In the genomic region with DNA sequence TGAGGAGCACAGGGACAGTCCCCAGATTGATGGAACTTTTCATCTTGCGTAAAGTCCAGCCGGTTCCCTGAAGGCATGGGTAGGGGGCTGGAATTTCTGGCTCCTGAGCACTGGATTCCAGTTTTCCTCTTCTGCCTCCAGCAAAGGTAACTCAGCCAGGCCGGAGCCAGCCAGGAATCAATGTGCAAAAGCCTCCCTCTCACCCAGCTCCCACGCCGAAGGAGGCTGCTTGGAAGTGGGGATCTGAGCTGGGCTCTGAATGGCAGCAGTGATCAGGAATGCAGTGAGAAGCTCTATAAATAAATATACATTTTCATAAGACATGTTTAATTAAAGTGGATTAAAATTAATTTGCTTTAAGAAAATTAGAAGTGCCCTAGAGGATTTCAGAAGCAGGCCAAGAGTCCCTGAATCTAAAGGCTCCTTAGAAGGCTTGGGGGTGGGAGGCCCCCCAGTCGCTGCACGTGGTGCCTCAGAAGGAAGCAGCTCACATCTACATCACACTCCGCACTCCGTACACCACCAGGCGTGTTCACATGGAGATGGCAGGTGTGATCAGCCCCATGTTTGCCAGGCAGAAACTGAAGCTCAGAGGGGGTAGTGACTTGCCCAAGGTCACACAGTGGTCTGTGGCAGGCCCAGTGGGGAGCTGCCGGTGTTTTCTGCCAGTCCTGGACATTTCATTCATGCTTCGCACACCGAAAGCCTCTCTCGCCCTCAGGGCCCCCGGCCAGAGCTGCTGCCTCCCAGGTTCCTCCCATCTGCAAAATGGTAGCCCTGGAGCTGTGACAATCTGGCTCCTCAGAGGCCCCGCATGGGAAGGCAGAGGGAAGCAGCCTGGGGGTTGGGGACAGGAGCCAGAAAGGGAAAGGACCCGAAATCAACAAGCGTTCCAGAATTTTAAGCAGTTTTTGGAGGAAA, we compare ENCODE assay signal across 20 cellular contexts.
DNase-seq lines count a peak whose midpoint lies in the region; ATAC-seq, FAIRE-seq and TF ChIP-seq lines count a peak whose summit lies in the region.
"Had no signal": no experiment of that assay in that cellular context is flagged by ENCODE, and none has a peak within 500 bp of the region (broad histone marks: within the 10 kb centered on the region; RNA-seq: fewer than 3 reads in every experiment).

No MANE protein-coding gene starts in this region.

- H3K4ac ChIP-seq in H1 (replicated peaks; ENCODE audit: insufficient read length, low read depth, low read length), result no peak overlapping the region

- no peak overlapping the region for H3K18ac ChIP-seq in H1 (ENCODE audit: extremely low read depth, low read length)

- H2BK20ac ChIP-seq in H1 (ENCODE audit: low read length), result no peak overlapping the region

- peak overlapping the region; percentile 60; the same call in 1 of the 2 replicates for H2BK12ac ChIP-seq in H1 (ENCODE audit: low read depth, low read length)

- H3K23ac ChIP-seq in H1 (ENCODE audit: insufficient read length), result no peak overlapping the region

- TF ChIP-seq POLR2A in H1 (IDR thresholded peaks at IDR 0.05; ENCODE audit: control extremely low read depth in 1 of 2, low read depth in 2 of 2, low read length in 2 of 2), result no peak

- H2BK5ac ChIP-seq in H1 (ENCODE audit: low read depth, low read length), result no peak overlapping the region

- H2AK5ac ChIP-seq in H1 (ENCODE audit: low read depth, low read length), result no peak overlapping the region

- no peak overlapping the region for H3K56ac ChIP-seq in H1 (replicated peaks; ENCODE audit: insufficient read length, low read depth, low read length)

- CTCF ChIA-PET in H1 (lab: Charles Lee; ENCODE audit: partially characterized antibody), result interaction anchor here (0.7 to 3.4 kb wide), 7 partner anchors 13 to 126 kb away, joined by 3 to 15 read pairs (median 4); no protein-coding TSS in a partner anchor

- H4K5ac ChIP-seq in H1 (ENCODE audit: insufficient read length, low read depth, low read length), result no peak overlapping the region

- FAIRE-seq in H1 (lab: Jason Lieb, UNC), result no peak
- FAIRE-seq: G401.6, GM12892, GM18507 had no signal

- no peaks in the 10 kb centered on the region for H3K79me1 ChIP-seq in H1 (ENCODE audit: low read depth, low read length)

- H3K27me3 ChIP-seq in heart right ventricle (peaks cover 0 to 28% (median 13%) of the 10 kb centered on the region in 7 donors), H1 (replicated peaks in 1 of 4; ENCODE audit: control insufficient read depth in 3 of 4, extremely low read depth in 1 of 4, insufficient read depth in 3 of 4, low read length in 3 of 4) (no peaks in the 10 kb centered on the region)
- H3K27me3 ChIP-seq: BLaER1 had no signal

- ATAC-seq in Right ventricle myocardium inferior (no peak), heart right ventricle (no peak), HG02763 (IDR thresholded peaks at IDR 0.05; ENCODE audit: unreplicated experiment) (no peak)
- ATAC-seq: GM23338, HCT116 had no signal

- H2AFZ ChIP-seq in H1 (ENCODE audit: low read length), result no peak overlapping the region
- H2AFZ ChIP-seq: GM23338 had no signal

- H3K4me1 ChIP-seq in heart right ventricle, result no peaks in the 10 kb centered on the region
- H3K4me1 ChIP-seq in H1 (replicated peaks in 1 of 4; ENCODE audit: control insufficient read depth in 3 of 4, insufficient read depth in 4 of 4, low read length in 3 of 4), result peaks cover 0 to 10% (median 7%) of the 10 kb centered on the region in 4 experiments; a peak in 6 of 7 replicates

- H3K9ac ChIP-seq in H1 (replicated peaks in 1 of 4; ENCODE audit: extremely low read depth in 1 of 4, low read depth in 3 of 4, low read length in 3 of 4), result 0 out of 7 replicates have a peak overlapping the region, but pooled peaks of 1 of the 4 experiments have one; percentile 3
- H3K9ac ChIP-seq: BLaER1 had no signal

- DNase-seq in Right ventricle myocardium inferior (ENCODE audit: missing footprints) (peak; percentile 20), heart right ventricle (no peak), H1 (ENCODE audit: low read depth in 1 of 2, low spot score in 2 of 2) (no peak), posterior cingulate gyrus (peak in 7 of 10 donors; percentile 44 to 93 (median 66)), 8988T (no peak)
- no peak for DNase-seq in NK-92 treated with Interleukin-12 subunit alpha and Interleukin-12 subunit beta, amount 100 ng/mL, for 24 hours (lab: John Stamatoyannopoulos, UW)
- DNase-seq: Calu3; CD4-positive, alpha-beta memory T cell; DMS79 treated with DMSO at 0.1 percent for 48 hours; H7; HFFc6; KG1 had no signal

- no peaks in the 10 kb centered on the region for H3K79me2 ChIP-seq in H1 (ENCODE audit: control insufficient read depth in 1 of 2, insufficient read depth in 2 of 2, low read length in 2 of 2)

- H3K14ac ChIP-seq in H1 (ENCODE audit: insufficient read length), result no peak overlapping the region

- peaks cover 1% of the 10 kb centered on the region; the same call in 1 of the 2 replicates for H3K23me2 ChIP-seq in H1 (ENCODE audit: low read depth, low read length)

- no peak for TF ChIP-seq RAD21 in H1 (IDR thresholded peaks at IDR 0.05 in 1 of 2, conservative IDR thresholded peaks at IDR 0.05 in 1 of 2; ENCODE audit: low read depth in 2 of 2, low read length in 2 of 2)

- 79 to 82% methylated on average over 18 of the region's 18 CpGs for WGBS in heart right ventricle, 2 donors
- 91% methylated on average over 16 of the region's 18 CpGs; no CpG with 5 or more reads in 1 of the 2 experiments for WGBS in H1 (ENCODE audit: extremely low coverage in 1 of 2, insufficient coverage in 1 of 2, insufficient read length in 1 of 2, insufficient replicate concordance in 2 of 2, low coverage in 1 of 2, low lambda C conversion rate in 2 of 2, missing lambda C conversion rate in 1 of 2), 2 experiments

- TF ChIP-seq EP300 in H1 (IDR thresholded peaks at IDR 0.05; ENCODE audit: borderline replicate concordance in 1 of 2, low read depth in 2 of 2, low read length in 2 of 2), result no peak

- 0 out of 2 replicates have a peak overlapping the region, but pooled peaks have one; percentile 40 for H2BK15ac ChIP-seq in H1 (ENCODE audit: low read length)

- no peak overlapping the region for H3K4me3 ChIP-seq in heart right ventricle
- H3K4me3 ChIP-seq in H1 (ENCODE audit: extremely low read depth in 1 of 4, insufficient read depth in 2 of 4, low read depth in 3 of 4, low read length in 4 of 4), result no peak overlapping the region
- H3K4me3 ChIP-seq: BLaER1, GM23338 had no signal

- no peaks in the 10 kb centered on the region for H4K20me1 ChIP-seq in H1 (replicated peaks in 1 of 2; ENCODE audit: control insufficient read depth in 1 of 2, insufficient read depth in 2 of 2, low read length in 2 of 2)
- H4K20me1 ChIP-seq: BLaER1 had no signal

- H4K91ac ChIP-seq in H1 (replicated peaks; ENCODE audit: insufficient read length, low read length), result no peak overlapping the region

- intact Hi-C loops in Right ventricle myocardium inferior (cut with DNase I), result no loop called here
- intact Hi-C loops in heart right ventricle (cut with DNase I), result no loop called here
- intact Hi-C loops in posterior cingulate gyrus (cut with DNase I), result no loop called here

- no peak overlapping the region for H3K27ac ChIP-seq in heart right ventricle
- H3K27ac ChIP-seq in H1 (ENCODE audit: low read depth, low read length), result no peak overlapping the region
- H3K27ac ChIP-seq: 22Rv1, BLaER1 had no signal

- H2BK120ac ChIP-seq in H1 (replicated peaks; ENCODE audit: low read depth, low read length), result no peak overlapping the region

- H4K8ac ChIP-seq in H1 (ENCODE audit: extremely low read depth, insufficient read depth, low read length), result no peak overlapping the region; the same call in 1 of the 2 replicates

- POLR2A ChIA-PET in H1 (lab: Charles Lee; ENCODE audit: partially characterized antibody), result no interaction called here

- TF ChIP-seq CTCF in heart right ventricle (IDR thresholded peaks at IDR 0.05) (no peak), H1 (IDR thresholded peaks at IDR 0.05; ENCODE audit: control extremely low read depth in 1 of 3, insufficient read depth in 1 of 3, low read depth in 1 of 3, low read length in 3 of 3) (no peak; a peak in 1 of 4 replicates)

- H3K9me3 ChIP-seq in heart right ventricle (peaks cover 0 to 17% (median 0%) of the 10 kb centered on the region in 11 donors), H1 (ENCODE audit: insufficient read depth in 2 of 2, low read depth in 1 of 2, low read length in 1 of 2) (0 out of 4 replicates have a peak, but pooled peaks cover 0 to 3% of the 10 kb centered on the region in 2 experiments)
- H3K9me3 ChIP-seq: BLaER1 had no signal

- H3K4me2 ChIP-seq in H1 (ENCODE audit: insufficient read depth in 1 of 2, low read depth in 2 of 2, low read length in 2 of 2), result no peak overlapping the region
- H3K4me2 ChIP-seq: BLaER1, GM23338 had no signal

- H3K36me3 ChIP-seq in heart right ventricle (no peaks in the 10 kb centered on the region), H1 (ENCODE audit: control insufficient read depth in 2 of 4, insufficient read depth in 4 of 4, low read length in 3 of 4) (no peaks in the 10 kb centered on the region)
- H3K36me3 ChIP-seq: BLaER1 had no signal

TF ChIP-seq in H1, 55 proteins besides CTCF, POLR2A, EP300 and RAD21 (continues in another document):
- TF ChIP-seq MAFK (IDR thresholded peaks at IDR 0.05; ENCODE audit: low read depth, low read length), result no peak
- TF ChIP-seq BACH1 (IDR thresholded peaks at IDR 0.05; ENCODE audit: low read length), result no peak
- TF ChIP-seq RBBP5 (IDR thresholded peaks at IDR 0.05; ENCODE audit: borderline replicate concordance, low read depth, low read length), result no peak
- TF ChIP-seq TAF7 (optimal IDR thresholded peaks at IDR 0.05; ENCODE audit: borderline replicate concordance, low read depth, low read length), result no peak
- no peak for TF ChIP-seq POLR2AphosphoS5 (IDR thresholded peaks at IDR 0.05; ENCODE audit: low read depth, low read length)
- no peak for TF ChIP-seq RFX5 (IDR thresholded peaks at IDR 0.05; ENCODE audit: borderline replicate concordance, low read depth, low read length)
- TF ChIP-seq HDAC6 (IDR thresholded peaks at IDR 0.05; ENCODE audit: low read depth, low read length), result no peak
- TF ChIP-seq YY1 (IDR thresholded peaks at IDR 0.05; ENCODE audit: low read depth, low read length), result no peak
- TF ChIP-seq ATF3 (IDR thresholded peaks at IDR 0.05; ENCODE audit: insufficient read depth, low read depth, low read length), result no peak
- no peak for TF ChIP-seq CEBPB (IDR thresholded peaks at IDR 0.05; ENCODE audit: low read depth, low read length)
- TF ChIP-seq BRCA1 (IDR thresholded peaks at IDR 0.05; ENCODE audit: low read depth, low read length), result no peak

Comparison
In these comparisons a context has a peak if more than half of its experiments do, and no peak if none do; other contexts are left out.
1. DNase-seq: peak in Right ventricle myocardium inferior (single experiment) and posterior cingulate gyrus (7 of 10); none in heart right ventricle (0 of 2), H1 (0 of 2), 8988T (single experiment) and NK-92 treated with Interleukin-12 subunit alpha and Interleukin-12 subunit beta, amount 100 ng/mL, for 24 hours (single experiment).